In the genomic region with DNA sequence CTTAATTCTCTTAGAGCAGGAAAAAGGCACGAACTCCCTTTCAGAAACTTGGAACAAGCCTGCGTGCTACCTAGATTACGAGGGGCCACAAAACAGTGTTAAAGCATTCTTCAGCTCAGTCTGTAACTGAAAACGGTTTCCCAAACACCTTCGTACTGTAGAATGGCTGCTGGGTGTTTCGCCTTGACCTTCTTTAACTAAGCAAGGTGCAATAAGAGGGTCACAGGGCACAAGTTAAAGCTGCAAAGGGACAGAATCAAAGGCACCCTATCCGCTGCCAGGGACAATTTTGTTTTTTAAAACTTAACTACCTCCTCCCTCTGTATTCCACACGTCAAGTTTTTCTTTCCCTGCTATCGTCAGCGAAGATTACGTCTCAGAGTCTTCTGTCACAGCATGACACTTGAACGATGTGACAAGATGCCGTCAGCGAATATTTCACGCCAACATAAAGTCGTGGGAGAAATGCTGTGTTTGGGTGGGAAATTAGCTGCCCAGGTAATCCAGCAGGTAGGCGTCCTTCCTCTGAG, we compare ENCODE assay signal across 8 cellular contexts. TPM values are rescaled to one million over a fixed set of nuclear protein-coding genes. Genes with fewer than 3 reads are reported as not detected.
DNase-seq lines count a peak whose midpoint lies in the region; ATAC-seq, FAIRE-seq and TF ChIP-seq lines count a peak whose summit lies in the region.

No MANE protein-coding gene starts in this region.

- H3K36me3 ChIP-seq in iPS DF 6.9 (ENCODE audit: control insufficient read depth, insufficient read depth, low read length): no peaks in the 10 kb centered on the region
- peaks cover 14% of the 10 kb centered on the region for H3K36me3 ChIP-seq in skeletal muscle satellite cell (ENCODE audit: insufficient read depth, low read length)

- no peaks in the 10 kb centered on the region for H3K9me3 Mint-ChIP-seq in CD14-positive monocyte
- no peaks in the 10 kb centered on the region for H3K9me3 Mint-ChIP-seq in activated naive CD8-positive, alpha-beta T cell treated with anti-CD3 and anti-CD28 coated beads, Interleukin-2, amount 50 U/mL, for 24 hours

- no peak for TF ChIP-seq CTCF in CD14-positive monocyte (IDR thresholded peaks at IDR 0.05)

- DNase-seq in CD14-positive monocyte (ENCODE audit: low spot score) (peak; percentile 43), Kasumi-1 (lab: John Stamatoyannopoulos, UW) (peak; percentile 34 to 55), iPS DF 6.9 (ENCODE audit: low read depth, low spot score) (no peak), cerebellum (ENCODE audit: low spot score) (no peak), urothelium cell line (ENCODE audit: low spot score) (no peak)
- peak; percentile 5 for DNase-seq in activated naive CD8-positive, alpha-beta T cell treated with anti-CD3 and anti-CD28 coated beads, Interleukin-2, amount 50 U/mL, for 24 hours

- peaks cover 26% of the 10 kb centered on the region for H3K4me1 Mint-ChIP-seq in CD14-positive monocyte
- peaks cover 30% of the 10 kb centered on the region for H3K4me1 Mint-ChIP-seq in activated naive CD8-positive, alpha-beta T cell treated with anti-CD3 and anti-CD28 coated beads, Interleukin-2, amount 50 U/mL, for 24 hours

- H3K9me3 ChIP-seq in iPS DF 6.9 (ENCODE audit: control insufficient read depth, insufficient read depth, low read length) (no peaks in the 10 kb centered on the region), skeletal muscle satellite cell (replicated peaks; ENCODE audit: low read length) (no peaks in the 10 kb centered on the region)

- H3K27me3 ChIP-seq in iPS DF 6.9 (ENCODE audit: control insufficient read depth, insufficient read depth, low read length): no peaks in the 10 kb centered on the region
- peaks cover 21% of the 10 kb centered on the region for H3K27me3 ChIP-seq in skeletal muscle satellite cell (ENCODE audit: control insufficient read depth, insufficient read depth, low read length)

- peak overlapping the region; percentile 86 to 98 for H3K4me3 Mint-ChIP-seq in CD14-positive monocyte
- peak overlapping the region; percentile 92 for H3K4me3 Mint-ChIP-seq in activated naive CD8-positive, alpha-beta T cell treated with anti-CD3 and anti-CD28 coated beads, Interleukin-2, amount 50 U/mL, for 24 hours

- H3K4me1 ChIP-seq in iPS DF 6.9 (ENCODE audit: control insufficient read depth, insufficient read depth, low read length) (no peaks in the 10 kb centered on the region), skeletal muscle satellite cell (ENCODE audit: control insufficient read depth, insufficient read depth, low read length) (peaks cover 25% of the 10 kb centered on the region)

- peak overlapping the region; percentile 91 for H3K9ac ChIP-seq in skeletal muscle satellite cell (ENCODE audit: low read depth, low read length)

- peaks cover 11 to 21% of the 10 kb centered on the region in 2 donors for H3K36me3 Mint-ChIP-seq in CD14-positive monocyte
- H3K36me3 Mint-ChIP-seq in activated naive CD8-positive, alpha-beta T cell treated with anti-CD3 and anti-CD28 coated beads, Interleukin-2, amount 50 U/mL, for 24 hours (ENCODE audit: low read depth): peaks cover 13% of the 10 kb centered on the region

- intact Hi-C loops in CD14-positive monocyte (cut with micrococcal nuclease): loop anchor here (2.0 to 10.0 kb wide), 4 partner anchors 51 to 116 kb away; no protein-coding TSS in a partner anchor

- peak overlapping the region; percentile 90 to 99 (median 91) for H3K27ac Mint-ChIP-seq in CD14-positive monocyte
- peak overlapping the region; percentile 93 for H3K27ac Mint-ChIP-seq in activated naive CD8-positive, alpha-beta T cell treated with anti-CD3 and anti-CD28 coated beads, Interleukin-2, amount 50 U/mL, for 24 hours

- WGBS in iPS DF 6.9 (ENCODE audit: insufficient coverage, insufficient read length): no CpG with 5 or more reads among the region's 17 CpGs

- no peak for FAIRE-seq in urothelium cell line (lab: Jason Lieb, UNC)

- H3K4me3 ChIP-seq in iPS DF 6.9 (ENCODE audit: low read length) (peak overlapping the region; percentile 94), skeletal muscle satellite cell (ENCODE audit: low read length) (peak overlapping the region; percentile 89)

- ATAC-seq in GM19328 (IDR thresholded peaks at IDR 0.05; ENCODE audit: unreplicated experiment): peak; percentile 0
- ATAC-seq in activated naive CD8-positive, alpha-beta T cell treated with anti-CD3 and anti-CD28 coated beads, Interleukin-2, amount 50 U/mL, for 24 hours: no peak

- peak overlapping the region; percentile 95 for H3K4me2 ChIP-seq in skeletal muscle satellite cell (ENCODE audit: low read length)

- H3K27me3 Mint-ChIP-seq in CD14-positive monocyte (ENCODE audit: low read depth in 3 of 3): peaks cover 0 to 3% (median 0%) of the 10 kb centered on the region in 3 donors
- peaks cover 12% of the 10 kb centered on the region for H3K27me3 Mint-ChIP-seq in activated naive CD8-positive, alpha-beta T cell treated with anti-CD3 and anti-CD28 coated beads, Interleukin-2, amount 50 U/mL, for 24 hours

- H3K27ac ChIP-seq in iPS DF 6.9 (ENCODE audit: low read length): no peak overlapping the region

RNA-seq across cellular contexts. Expression of gene LYSMD3, which starts 0.6 kb away (rescaled TPM):
- polyA plus RNA-seq in CD14-positive monocyte: 10 to 100 TPM in 1 of 2 donors, 1 to 10 TPM in 1; 8.4 to 12.1 TPM
- 14.0 and 16.7 TPM in 2 replicates for total RNA-seq in skeletal muscle satellite cell (2012; rRNA removed)
- 19.1 TPM for total RNA-seq in cerebellum

RNA-seq across cellular contexts. Expression of gene ADGRV1, which starts 29.8 kb away (rescaled TPM):
- under 1 TPM in 1 of 2 donors, not detected in 1; 0.18 TPM for polyA plus RNA-seq in CD14-positive monocyte
- total RNA-seq in skeletal muscle satellite cell (2012; rRNA removed): 0.25 TPM in 1 of 2 replicates, not detected in the other
- 249 TPM for total RNA-seq in cerebellum

RNA-seq across cellular contexts. Expression of gene POLR3G, which starts 54.1 kb away (rescaled TPM):
- under 1 TPM; 0.13 to 0.36 TPM for polyA plus RNA-seq in CD14-positive monocyte
- total RNA-seq in skeletal muscle satellite cell (2012; rRNA removed): 19.7 and 26.1 TPM in 2 replicates
- total RNA-seq in cerebellum: 6.0 TPM

RNA-seq across cellular contexts. Expression of gene MBLAC2, which starts 54.2 kb away (rescaled TPM):
- polyA plus RNA-seq in CD14-positive monocyte: 1 to 10 TPM in 1 of 2 donors, under 1 TPM in 1; 0.96 to 1.2 TPM
- total RNA-seq in skeletal muscle satellite cell (2012; rRNA removed): 8.5 and 9.6 TPM in 2 replicates
- 12.9 TPM for total RNA-seq in cerebellum

Comparison
In these comparisons a context has a peak if more than half of its experiments do, and no peak if none do; other contexts are left out.
1. DNase-seq: peak in CD14-positive monocyte (single experiment), Kasumi-1 (2 of 2) and activated naive CD8-positive, alpha-beta T cell treated with anti-CD3 and anti-CD28 coated beads, Interleukin-2, amount 50 U/mL, for 24 hours (single experiment); none in iPS DF 6.9 (single experiment), cerebellum (single experiment) and urothelium cell line (single experiment).